1 cellular context compared by ENCODE assay signal in the genomic region with DNA sequence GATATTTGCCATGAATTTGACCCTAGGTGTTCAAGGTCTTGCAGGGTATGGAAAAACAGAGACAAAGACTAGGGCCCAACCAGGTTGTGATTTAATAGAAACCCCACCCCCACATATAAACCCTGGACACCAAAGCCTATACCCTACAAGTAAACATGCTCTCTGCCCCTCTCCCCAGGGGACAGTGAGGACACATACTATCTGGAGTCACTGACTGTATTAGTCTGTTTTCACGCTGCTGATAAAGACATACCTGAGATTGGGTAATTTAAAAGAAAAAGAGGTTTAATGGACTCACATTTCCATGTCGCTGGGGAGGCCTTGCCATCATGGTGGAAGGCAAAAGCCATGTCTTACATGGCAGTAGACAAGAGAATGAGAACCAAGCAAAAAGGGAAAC.
TF ChIP-seq lines count a peak whose summit lies in the region.

No MANE protein-coding gene starts in this region.

TF ChIP-seq in HepG2, 621 proteins besides CTCF, POLR2A, EP300 and RAD21 (continued from another document and continues in another):
- TF ChIP-seq NR2F1 (CRISPR knock-in tag; IDR thresholded peaks at IDR 0.05) (0 out of 4 replicates have a peak, but pooled peaks of 1 of the 2 experiments have one; percentile 10), STAG1 (CRISPR knock-in tag; IDR thresholded peaks at IDR 0.05) (peak; percentile 16; the same call in 1 of the 2 replicates), SRSF4 (IDR thresholded peaks at IDR 0.05; ENCODE audit: low read depth, low read length, poor library complexity, severe bottlenecking) (no peak), ZNF605 (CRISPR knock-in tag; IDR thresholded peaks at IDR 0.05) (no peak), ZFP90 (CRISPR knock-in tag; IDR thresholded peaks at IDR 0.05; ENCODE audit: borderline replicate concordance) (no peak), BRD4 (CRISPR knock-in tag; IDR thresholded peaks at IDR 0.05) (0 out of 2 replicates have a peak, but pooled peaks have one; percentile 37), MIXL1 (CRISPR knock-in tag; IDR thresholded peaks at IDR 0.05) (peak; percentile 32; the same call in 1 of the 2 replicates), ZSCAN5A (CRISPR knock-in tag; IDR thresholded peaks at IDR 0.05; ENCODE audit: borderline replicate concordance) (no peak), HNF4A (CRISPR knock-in tag; IDR thresholded peaks at IDR 0.05) (peak; percentile 93), ZKSCAN5 (CRISPR knock-in tag; IDR thresholded peaks at IDR 0.05) (no peak), ZNF512B (CRISPR knock-in tag; IDR thresholded peaks at IDR 0.05; ENCODE audit: borderline replicate concordance) (no peak), ZKSCAN1 (IDR thresholded peaks at IDR 0.05; ENCODE audit: low read length) (no peak), ZC3H13 (CRISPR knock-in tag; IDR thresholded peaks at IDR 0.05) (no peak), RXRA (CRISPR knock-in tag; IDR thresholded peaks at IDR 0.05) (peak; percentile 46; the same call in 1 of the 2 replicates), ARNT (IDR thresholded peaks at IDR 0.05) (no peak), GRHL1 (CRISPR knock-in tag; conservative IDR thresholded peaks at IDR 0.05) (no peak), SNRNP70 (IDR thresholded peaks at IDR 0.05; ENCODE audit: low read depth, low read length) (no peak), TCF7L2 (IDR thresholded peaks at IDR 0.05; ENCODE audit: low read depth, low read length) (no peak), FOXK1 (CRISPR knock-in tag; IDR thresholded peaks at IDR 0.05; ENCODE audit: borderline replicate concordance, low read depth) (peak; percentile 55; the same call in 1 of the 2 replicates), EHMT2 (IDR thresholded peaks at IDR 0.05; ENCODE audit: borderline replicate concordance, low read depth, low read length) (peak; percentile 32; the same call in 1 of the 2 replicates), ZNF792 (CRISPR knock-in tag; IDR thresholded peaks at IDR 0.05) (peak; percentile 38; the same call in 1 of the 2 replicates), ZNF564 (CRISPR knock-in tag; IDR thresholded peaks at IDR 0.05) (no peak), REXO4 (CRISPR knock-in tag; IDR thresholded peaks at IDR 0.05; ENCODE audit: borderline replicate concordance) (no peak), AKAP8 (CRISPR knock-in tag; IDR thresholded peaks at IDR 0.05) (no peak), ZNF256 (CRISPR knock-in tag; conservative IDR thresholded peaks at IDR 0.05) (no peak), ONECUT2 (CRISPR knock-in tag; IDR thresholded peaks at IDR 0.05) (no peak), ARHGAP35 (CRISPR knock-in tag; IDR thresholded peaks at IDR 0.05; ENCODE audit: borderline replicate concordance) (no peak), ZFP36L1 (CRISPR knock-in tag; IDR thresholded peaks at IDR 0.05) (peak; percentile 60; the same call in 1 of the 2 replicates), CREM (IDR thresholded peaks at IDR 0.05) (peak; percentile 46; the same call in 1 of the 2 replicates), CREM (CRISPR knock-in tag; IDR thresholded peaks at IDR 0.05) (no peak), ZFP62 (CRISPR knock-in tag; IDR thresholded peaks at IDR 0.05) (no peak), ZNF264 (CRISPR knock-in tag; IDR thresholded peaks at IDR 0.05) (0 out of 2 replicates have a peak, but pooled peaks have one; percentile 52), RFXANK (CRISPR knock-in tag; IDR thresholded peaks at IDR 0.05) (no peak), DPF2 (CRISPR knock-in tag; IDR thresholded peaks at IDR 0.05; ENCODE audit: borderline replicate concordance, low read depth) (peak; percentile 74)
- TF ChIP-seq, protein P1, sequence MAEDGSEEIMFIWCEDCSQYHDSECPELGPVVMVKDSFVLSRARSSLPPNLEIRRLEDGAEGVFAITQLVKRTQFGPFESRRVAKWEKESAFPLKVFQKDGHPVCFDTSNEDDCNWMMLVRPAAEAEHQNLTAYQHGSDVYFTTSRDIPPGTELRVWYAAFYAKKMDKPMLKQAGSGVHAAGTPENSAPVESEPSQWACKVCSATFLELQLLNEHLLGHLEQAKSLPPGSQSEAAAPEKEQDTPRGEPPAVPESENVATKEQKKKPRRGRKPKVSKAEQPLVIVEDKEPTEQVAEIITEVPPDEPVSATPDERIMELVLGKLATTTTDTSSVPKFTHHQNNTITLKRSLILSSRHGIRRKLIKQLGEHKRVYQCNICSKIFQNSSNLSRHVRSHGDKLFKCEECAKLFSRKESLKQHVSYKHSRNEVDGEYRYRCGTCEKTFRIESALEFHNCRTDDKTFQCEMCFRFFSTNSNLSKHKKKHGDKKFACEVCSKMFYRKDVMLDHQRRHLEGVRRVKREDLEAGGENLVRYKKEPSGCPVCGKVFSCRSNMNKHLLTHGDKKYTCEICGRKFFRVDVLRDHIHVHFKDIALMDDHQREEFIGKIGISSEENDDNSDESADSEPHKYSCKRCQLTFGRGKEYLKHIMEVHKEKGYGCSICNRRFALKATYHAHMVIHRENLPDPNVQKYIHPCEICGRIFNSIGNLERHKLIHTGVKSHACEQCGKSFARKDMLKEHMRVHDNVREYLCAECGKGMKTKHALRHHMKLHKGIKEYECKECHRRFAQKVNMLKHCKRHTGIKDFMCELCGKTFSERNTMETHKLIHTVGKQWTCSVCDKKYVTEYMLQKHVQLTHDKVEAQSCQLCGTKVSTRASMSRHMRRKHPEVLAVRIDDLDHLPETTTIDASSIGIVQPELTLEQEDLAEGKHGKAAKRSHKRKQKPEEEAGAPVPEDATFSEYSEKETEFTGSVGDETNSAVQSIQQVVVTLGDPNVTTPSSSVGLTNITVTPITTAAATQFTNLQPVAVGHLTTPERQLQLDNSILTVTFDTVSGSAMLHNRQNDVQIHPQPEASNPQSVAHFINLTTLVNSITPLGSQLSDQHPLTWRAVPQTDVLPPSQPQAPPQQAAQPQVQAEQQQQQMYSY (CRISPR knock-in tag; IDR thresholded peaks at IDR 0.05) = no peak
- TF ChIP-seq, protein P2, sequence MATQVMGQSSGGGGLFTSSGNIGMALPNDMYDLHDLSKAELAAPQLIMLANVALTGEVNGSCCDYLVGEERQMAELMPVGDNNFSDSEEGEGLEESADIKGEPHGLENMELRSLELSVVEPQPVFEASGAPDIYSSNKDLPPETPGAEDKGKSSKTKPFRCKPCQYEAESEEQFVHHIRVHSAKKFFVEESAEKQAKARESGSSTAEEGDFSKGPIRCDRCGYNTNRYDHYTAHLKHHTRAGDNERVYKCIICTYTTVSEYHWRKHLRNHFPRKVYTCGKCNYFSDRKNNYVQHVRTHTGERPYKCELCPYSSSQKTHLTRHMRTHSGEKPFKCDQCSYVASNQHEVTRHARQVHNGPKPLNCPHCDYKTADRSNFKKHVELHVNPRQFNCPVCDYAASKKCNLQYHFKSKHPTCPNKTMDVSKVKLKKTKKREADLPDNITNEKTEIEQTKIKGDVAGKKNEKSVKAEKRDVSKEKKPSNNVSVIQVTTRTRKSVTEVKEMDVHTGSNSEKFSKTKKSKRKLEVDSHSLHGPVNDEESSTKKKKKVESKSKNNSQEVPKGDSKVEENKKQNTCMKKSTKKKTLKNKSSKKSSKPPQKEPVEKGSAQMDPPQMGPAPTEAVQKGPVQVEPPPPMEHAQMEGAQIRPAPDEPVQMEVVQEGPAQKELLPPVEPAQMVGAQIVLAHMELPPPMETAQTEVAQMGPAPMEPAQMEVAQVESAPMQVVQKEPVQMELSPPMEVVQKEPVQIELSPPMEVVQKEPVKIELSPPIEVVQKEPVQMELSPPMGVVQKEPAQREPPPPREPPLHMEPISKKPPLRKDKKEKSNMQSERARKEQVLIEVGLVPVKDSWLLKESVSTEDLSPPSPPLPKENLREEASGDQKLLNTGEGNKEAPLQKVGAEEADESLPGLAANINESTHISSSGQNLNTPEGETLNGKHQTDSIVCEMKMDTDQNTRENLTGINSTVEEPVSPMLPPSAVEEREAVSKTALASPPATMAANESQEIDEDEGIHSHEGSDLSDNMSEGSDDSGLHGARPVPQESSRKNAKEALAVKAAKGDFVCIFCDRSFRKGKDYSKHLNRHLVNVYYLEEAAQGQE (IDR thresholded peaks at IDR 0.05; ENCODE audit: borderline replicate concordance in 1 of 2, low read depth in 1 of 2, low read length in 2 of 2) = 0 out of 4 replicates have a peak, but pooled peaks of 1 of the 2 experiments have one; percentile 18
- TF ChIP-seq, protein P3, sequence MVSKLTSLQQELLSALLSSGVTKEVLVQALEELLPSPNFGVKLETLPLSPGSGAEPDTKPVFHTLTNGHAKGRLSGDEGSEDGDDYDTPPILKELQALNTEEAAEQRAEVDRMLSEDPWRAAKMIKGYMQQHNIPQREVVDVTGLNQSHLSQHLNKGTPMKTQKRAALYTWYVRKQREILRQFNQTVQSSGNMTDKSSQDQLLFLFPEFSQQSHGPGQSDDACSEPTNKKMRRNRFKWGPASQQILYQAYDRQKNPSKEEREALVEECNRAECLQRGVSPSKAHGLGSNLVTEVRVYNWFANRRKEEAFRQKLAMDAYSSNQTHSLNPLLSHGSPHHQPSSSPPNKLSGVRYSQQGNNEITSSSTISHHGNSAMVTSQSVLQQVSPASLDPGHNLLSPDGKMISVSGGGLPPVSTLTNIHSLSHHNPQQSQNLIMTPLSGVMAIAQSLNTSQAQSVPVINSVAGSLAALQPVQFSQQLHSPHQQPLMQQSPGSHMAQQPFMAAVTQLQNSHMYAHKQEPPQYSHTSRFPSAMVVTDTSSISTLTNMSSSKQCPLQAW (CRISPR knock-in tag; IDR thresholded peaks at IDR 0.05) = peak; percentile 67; the same call in 1 of the 2 replicates
- TF ChIP-seq, protein P4, sequence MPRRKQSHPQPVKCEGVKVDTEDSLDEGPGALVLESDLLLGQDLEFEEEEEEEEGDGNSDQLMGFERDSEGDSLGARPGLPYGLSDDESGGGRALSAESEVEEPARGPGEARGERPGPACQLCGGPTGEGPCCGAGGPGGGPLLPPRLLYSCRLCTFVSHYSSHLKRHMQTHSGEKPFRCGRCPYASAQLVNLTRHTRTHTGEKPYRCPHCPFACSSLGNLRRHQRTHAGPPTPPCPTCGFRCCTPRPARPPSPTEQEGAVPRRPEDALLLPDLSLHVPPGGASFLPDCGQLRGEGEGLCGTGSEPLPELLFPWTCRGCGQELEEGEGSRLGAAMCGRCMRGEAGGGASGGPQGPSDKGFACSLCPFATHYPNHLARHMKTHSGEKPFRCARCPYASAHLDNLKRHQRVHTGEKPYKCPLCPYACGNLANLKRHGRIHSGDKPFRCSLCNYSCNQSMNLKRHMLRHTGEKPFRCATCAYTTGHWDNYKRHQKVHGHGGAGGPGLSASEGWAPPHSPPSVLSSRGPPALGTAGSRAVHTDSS (CRISPR knock-in tag; conservative IDR thresholded peaks at IDR 0.05) = no peak
